ENCODE assay signal across 1 cellular context in genomic region chr1:241639040-241639652, GRCh38.
TF ChIP-seq lines count a peak whose summit lies in the region.

No MANE protein-coding gene starts in this region.

TF ChIP-seq in K562, 482 proteins besides CTCF, POLR2A, EP300 and RAD21 (continued from another document and continues in another):
- no peak for TF ChIP-seq CUX1 (CRISPR knock-in tag; IDR thresholded peaks at IDR 0.05)
- no peak for TF ChIP-seq SMAD4 (CRISPR knock-in tag; conservative IDR thresholded peaks at IDR 0.05)
- TF ChIP-seq ARNT (IDR thresholded peaks at IDR 0.05), result no peak
- peak; percentile 66; the same call in 1 of the 2 replicates for TF ChIP-seq ILF3 (IDR thresholded peaks at IDR 0.05; ENCODE audit: borderline replicate concordance)
- no peak for TF ChIP-seq PRMT5 (CRISPR knock-in tag; IDR thresholded peaks at IDR 0.05)
- TF ChIP-seq AFF1 (IDR thresholded peaks at IDR 0.05; ENCODE audit: low read depth in 1 of 2, partially characterized antibody in 2 of 2), result no peak
- no peak for TF ChIP-seq HBP1 (CRISPR knock-in tag; IDR thresholded peaks at IDR 0.05)
- TF ChIP-seq IRF9 (tag; IDR thresholded peaks at IDR 0.05), result no peak
- TF ChIP-seq ETS2 (tag; IDR thresholded peaks at IDR 0.05; ENCODE audit: borderline replicate concordance, poor library complexity, severe bottlenecking), result no peak
- no peak for TF ChIP-seq BRD4 (IDR thresholded peaks at IDR 0.05)
- no peak for TF ChIP-seq VEZF1 (CRISPR knock-in tag; IDR thresholded peaks at IDR 0.05)
- TF ChIP-seq SIN3B (IDR thresholded peaks at IDR 0.05; ENCODE audit: low read depth), result 0 out of 2 replicates have a peak, but pooled peaks have one; percentile 16
- TF ChIP-seq MYC (IDR thresholded peaks at IDR 0.05; ENCODE audit: low read depth, low read length), result 0 out of 2 replicates have a peak, but pooled peaks have one; percentile 5
- no peak for TF ChIP-seq MYC (CRISPR knock-in tag; IDR thresholded peaks at IDR 0.05; ENCODE audit: borderline replicate concordance, low read depth)
- TF ChIP-seq ATF3 (IDR thresholded peaks at IDR 0.05), result no peak
- no peak for TF ChIP-seq ATF3 (CRISPR knock-in tag; conservative IDR thresholded peaks at IDR 0.05)
- TF ChIP-seq BRF2 (IDR thresholded peaks at IDR 0.05; ENCODE audit: borderline replicate concordance, insufficient read depth, insufficient read length), result no peak
- TF ChIP-seq ZNF133 (CRISPR knock-in tag; IDR thresholded peaks at IDR 0.05), result no peak
- TF ChIP-seq YBX1 (IDR thresholded peaks at IDR 0.05), result no peak
- no peak for TF ChIP-seq WHSC1 (IDR thresholded peaks at IDR 0.05; ENCODE audit: low read length)
- TF ChIP-seq SMARCC2 (IDR thresholded peaks at IDR 0.05; ENCODE audit: low read depth), result peak; percentile 52; the same call in 1 of the 2 replicates
- no peak for TF ChIP-seq NFE2L1 (tag; IDR thresholded peaks at IDR 0.05; ENCODE audit: borderline replicate concordance, low read depth)
- peak; percentile 33; the same call in 1 of the 2 replicates for TF ChIP-seq MGA (IDR thresholded peaks at IDR 0.05)
- no peak for TF ChIP-seq XRCC3 (IDR thresholded peaks at IDR 0.05)
